In the genomic region with DNA sequence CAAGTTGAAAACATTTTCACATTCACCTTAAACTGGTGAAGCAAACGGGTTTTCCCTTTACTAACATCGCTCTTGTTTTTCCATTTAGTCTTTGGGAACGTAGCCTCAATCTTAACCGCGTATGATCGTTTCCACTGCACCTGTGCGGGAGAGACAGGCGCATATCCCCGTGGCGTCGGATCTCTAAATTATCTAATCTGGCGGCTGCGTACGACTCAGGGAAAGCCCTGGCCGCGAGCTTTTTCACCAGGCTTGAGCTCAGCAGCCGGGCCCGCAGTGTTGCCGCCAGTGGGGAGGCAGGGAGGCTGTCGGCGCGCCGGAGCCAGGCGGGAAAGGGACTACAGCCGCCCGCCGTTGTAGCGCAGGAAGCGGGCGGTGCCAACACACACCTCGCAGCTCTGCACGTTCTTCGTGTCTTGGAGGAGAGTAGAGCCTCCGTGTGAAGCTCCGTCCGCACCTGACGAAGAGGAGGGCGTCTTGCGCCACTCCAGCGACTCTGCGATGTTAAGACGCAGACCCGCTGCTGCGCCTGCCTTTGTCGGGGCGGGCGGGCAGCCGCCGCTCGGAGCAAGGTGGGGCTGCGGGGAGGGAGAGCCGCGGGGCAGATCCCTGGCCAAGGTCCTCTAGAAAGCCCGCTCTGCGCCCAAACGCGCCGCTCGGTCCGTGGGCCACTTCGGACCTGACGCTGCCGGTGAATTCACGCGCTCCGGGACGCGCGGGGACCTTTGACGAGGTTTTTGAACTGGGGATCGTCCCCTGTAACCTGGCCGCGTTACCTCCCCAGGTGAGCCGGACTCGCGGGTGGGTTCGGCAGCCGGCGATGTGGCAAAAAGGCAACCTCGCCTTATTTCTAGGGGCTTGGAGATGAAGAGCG, we compare ENCODE assay signal across 1 cellular context.
A peak's percentile ranks its signal among the peaks of the same experiment; 100 is the strongest.
TF ChIP-seq lines count a peak whose summit lies in the region.

No MANE protein-coding gene starts in this region.

TF ChIP-seq in WTC11, 78 proteins besides CTCF, POLR2A, EP300 and RAD21 (continued from another document):
- TF ChIP-seq NFE2L1 (CRISPR knock-in tag; IDR thresholded peaks at IDR 0.05) (no peak), GRHL2 (CRISPR knock-in tag; IDR thresholded peaks at IDR 0.05; ENCODE audit: insufficient replicate concordance, severe bottlenecking) (no peak), SP1 (CRISPR knock-in tag; conservative IDR thresholded peaks at IDR 0.05) (no peak)
- TF ChIP-seq, protein P1, sequence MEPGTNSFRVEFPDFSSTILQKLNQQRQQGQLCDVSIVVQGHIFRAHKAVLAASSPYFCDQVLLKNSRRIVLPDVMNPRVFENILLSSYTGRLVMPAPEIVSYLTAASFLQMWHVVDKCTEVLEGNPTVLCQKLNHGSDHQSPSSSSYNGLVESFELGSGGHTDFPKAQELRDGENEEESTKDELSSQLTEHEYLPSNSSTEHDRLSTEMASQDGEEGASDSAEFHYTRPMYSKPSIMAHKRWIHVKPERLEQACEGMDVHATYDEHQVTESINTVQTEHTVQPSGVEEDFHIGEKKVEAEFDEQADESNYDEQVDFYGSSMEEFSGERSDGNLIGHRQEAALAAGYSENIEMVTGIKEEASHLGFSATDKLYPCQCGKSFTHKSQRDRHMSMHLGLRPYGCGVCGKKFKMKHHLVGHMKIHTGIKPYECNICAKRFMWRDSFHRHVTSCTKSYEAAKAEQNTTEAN (CRISPR knock-in tag; IDR thresholded peaks at IDR 0.05), result 0 out of 2 replicates have a peak, but pooled peaks have one; percentile 45
TF ChIP-seq in WTC11: peak in this region for 2.
